16 cellular contexts compared by ENCODE assay signal in genomic region chr6:141370438-141370837, GRCh38.
"Had no signal": no experiment of that assay in that cellular context is flagged by ENCODE, and none has a peak within 500 bp of the region (broad histone marks: within the 10 kb centered on the region; RNA-seq: fewer than 3 reads in every experiment).

No MANE protein-coding gene starts in this region.

- H3K9ac ChIP-seq: SK-N-SH had no signal

- H3K27ac ChIP-seq: RWPE1 had no signal

- H3K4me2 ChIP-seq: SK-N-SH had no signal

- DNase-seq: Karpas-422, KG1, MG63, NCI-H1092, NCI-H1105 treated with DMSO at 0.1 percent for 48 hours, NCI-H1417 treated with DMSO at 0.1 percent for 48 hours, NCI-H1930, NCI-H2081, NCI-H2107, NCI-H2227 treated with DMSO at 0.1 percent for 48 hours, NCI-H510A, NCI-H774, SHP77, SK-N-SH, T-helper 1 cell had no signal

- H3K4me3 ChIP-seq: MG63 had no signal

- H3K36me3 ChIP-seq: MG63 had no signal

- H3K27me3 ChIP-seq: MG63 had no signal
